In the genomic region with DNA sequence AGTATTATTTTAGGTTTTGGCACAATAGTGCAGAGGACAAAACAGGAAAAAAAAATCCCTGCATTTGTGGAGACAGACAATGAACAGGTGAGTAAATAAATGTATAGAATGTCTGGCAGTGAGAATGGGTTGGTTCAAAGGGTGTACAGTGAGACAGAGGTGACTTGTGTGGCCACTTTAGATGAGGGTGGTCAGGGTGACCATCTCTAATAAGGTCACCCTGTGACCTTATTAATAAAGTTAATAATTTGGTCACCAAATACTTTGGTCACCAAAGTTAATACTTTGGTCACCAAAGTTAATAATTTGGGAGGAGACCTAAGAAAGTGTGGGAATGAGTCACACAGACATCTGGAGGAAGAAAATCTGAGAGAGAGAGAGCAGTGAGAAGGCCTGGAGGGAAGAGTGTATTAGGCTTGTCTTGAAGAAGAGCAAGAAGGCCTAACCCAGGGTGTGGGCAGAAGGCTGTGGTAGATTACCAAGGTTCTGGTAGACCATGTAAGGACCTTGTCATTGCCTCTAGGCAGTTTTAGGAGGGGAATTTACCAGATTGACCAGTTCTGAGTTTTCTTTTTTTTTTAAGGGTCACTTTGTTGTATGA, we compare ENCODE assay signal across 12 cellular contexts.
DNase-seq lines count a peak whose midpoint lies in the region; ATAC-seq, FAIRE-seq and TF ChIP-seq lines count a peak whose summit lies in the region.
"Had no signal": no experiment of that assay in that cellular context is flagged by ENCODE, and none has a peak within 500 bp of the region (broad histone marks: within the 10 kb centered on the region; RNA-seq: fewer than 3 reads in every experiment).

No MANE protein-coding gene starts in this region.

- H3K36me3 ChIP-seq in hepatocyte (replicated peaks; ENCODE audit: insufficient read depth, low read depth) (no peaks in the 10 kb centered on the region), endodermal cell (ENCODE audit: control insufficient read depth, insufficient read depth, low read length) (no peaks in the 10 kb centered on the region)
- H3K36me3 ChIP-seq: adrenal gland had no signal

- no peaks in the 10 kb centered on the region for H3K9me3 Mint-ChIP-seq in endodermal cell

- no peak overlapping the region for H3K27ac Mint-ChIP-seq in endodermal cell
- H3K27ac Mint-ChIP-seq: activated CD8-positive, alpha-beta T cell treated with anti-CD3 and anti-CD28 coated beads, Interleukin-2, amount 10 ng/mL, durations not matched to agents 7 days and 5 days had no signal

- DNase-seq in epithelial cell of esophagus (ENCODE audit: low read depth) (peak; percentile 13), hepatocyte (ENCODE audit: low spot score) (no peak), D721Med (ENCODE audit: insufficient read length, low spot score) (no peak), NCI-H345 (lab: John Stamatoyannopoulos, UW) (no peak), endodermal cell (no peak)
- DNase-seq: activated CD8-positive, alpha-beta T cell treated with anti-CD3 and anti-CD28 coated beads, Interleukin-2, amount 10 ng/mL, durations not matched to agents 7 days and 5 days; adrenal gland; effector CD4-positive, alpha-beta T cell; stimulated activated CD4-positive, alpha-beta T cell treated with anti-CD3 and anti-CD28 coated beads, Interleukin-4, amount 100 ng/mL, for 4 hours had no signal

- no peaks in the 10 kb centered on the region for H3K9me2 ChIP-seq in hepatocyte (replicated peaks; ENCODE audit: insufficient read depth)

- no peak for TF ChIP-seq CTCF in epithelial cell of esophagus (IDR thresholded peaks at IDR 0.05; ENCODE audit: insufficient read depth, low read depth, low read length, missing control alignments)
- no peak for TF ChIP-seq CTCF in hepatocyte (IDR thresholded peaks at IDR 0.05; ENCODE audit: poor library complexity)
- TF ChIP-seq CTCF in D721Med (IDR thresholded peaks at IDR 0.05; ENCODE audit: insufficient read depth, missing control alignments) = no peak
- TF ChIP-seq CTCF in endodermal cell (conservative IDR thresholded peaks at IDR 0.05) = no peak

- H3K27me3 ChIP-seq in hepatocyte (no peaks in the 10 kb centered on the region), endodermal cell (ENCODE audit: control insufficient read depth, insufficient read depth, low read length, poor library complexity, severe bottlenecking) (no peaks in the 10 kb centered on the region)
- H3K27me3 ChIP-seq: adrenal gland had no signal

- no peak overlapping the region for H3K4me2 ChIP-seq in hepatocyte

- no peak overlapping the region for H3K27ac ChIP-seq in hepatocyte
- H3K27ac ChIP-seq in endodermal cell (ENCODE audit: low read depth, low read length) = no peak overlapping the region
- H3K27ac ChIP-seq: adrenal gland had no signal

- no peaks in the 10 kb centered on the region for H3K36me3 Mint-ChIP-seq in endodermal cell (ENCODE audit: low read depth)

- H2AFZ ChIP-seq in hepatocyte = no peak overlapping the region

- H3K4me3 ChIP-seq in epithelial cell of esophagus (ENCODE audit: low read length) (no peak overlapping the region), hepatocyte (no peak overlapping the region), endodermal cell (ENCODE audit: low read length) (no peak overlapping the region)
- H3K4me3 ChIP-seq: adrenal gland had no signal

- H3K4me3 Mint-ChIP-seq in endodermal cell = no peak overlapping the region
- H3K4me3 Mint-ChIP-seq: activated CD8-positive, alpha-beta T cell treated with anti-CD3 and anti-CD28 coated beads, Interleukin-2, amount 10 ng/mL, durations not matched to agents 7 days and 5 days had no signal

- H4K20me1 ChIP-seq in hepatocyte (ENCODE audit: insufficient read depth, poor library complexity, severe bottlenecking) = no peaks in the 10 kb centered on the region

- no peak overlapping the region for H3K9ac ChIP-seq in endodermal cell (ENCODE audit: extremely low read depth, low read length, poor library complexity, severe bottlenecking)

- no peaks in the 10 kb centered on the region for H3K79me2 ChIP-seq in hepatocyte

- no peaks in the 10 kb centered on the region for H3K4me1 ChIP-seq in hepatocyte (ENCODE audit: insufficient read depth)
- peaks cover 7% of the 10 kb centered on the region for H3K4me1 ChIP-seq in endodermal cell (ENCODE audit: control insufficient read depth, insufficient read depth, low read length)
- H3K4me1 ChIP-seq: adrenal gland had no signal

- no peak for FAIRE-seq in D721Med (lab: Jason Lieb, UNC)

- H3K9me3 ChIP-seq in hepatocyte (ENCODE audit: low read depth) (no peaks in the 10 kb centered on the region), endodermal cell (ENCODE audit: control insufficient read depth, low read length) (no peaks in the 10 kb centered on the region)
- H3K9me3 ChIP-seq: adrenal gland had no signal

- peaks cover 16% of the 10 kb centered on the region for H3K4me1 Mint-ChIP-seq in endodermal cell

- peak; percentile 92 for ATAC-seq in GM18909 (IDR thresholded peaks at IDR 0.05; ENCODE audit: poor library complexity, unreplicated experiment)
- peak; percentile 50 for ATAC-seq in GM21723 (IDR thresholded peaks at IDR 0.05; ENCODE audit: unreplicated experiment)
- ATAC-seq in HG03135 (IDR thresholded peaks at IDR 0.05; ENCODE audit: unreplicated experiment) = peak; percentile 84
- ATAC-seq: activated CD8-positive, alpha-beta T cell treated with anti-CD3 and anti-CD28 coated beads, Interleukin-2, amount 10 ng/mL, durations not matched to agents 7 days and 5 days had no signal

- H3K27me3 Mint-ChIP-seq in endodermal cell (ENCODE audit: insufficient read depth) = no peaks in the 10 kb centered on the region
